8 cellular contexts compared by ENCODE assay signal in the genomic region with DNA sequence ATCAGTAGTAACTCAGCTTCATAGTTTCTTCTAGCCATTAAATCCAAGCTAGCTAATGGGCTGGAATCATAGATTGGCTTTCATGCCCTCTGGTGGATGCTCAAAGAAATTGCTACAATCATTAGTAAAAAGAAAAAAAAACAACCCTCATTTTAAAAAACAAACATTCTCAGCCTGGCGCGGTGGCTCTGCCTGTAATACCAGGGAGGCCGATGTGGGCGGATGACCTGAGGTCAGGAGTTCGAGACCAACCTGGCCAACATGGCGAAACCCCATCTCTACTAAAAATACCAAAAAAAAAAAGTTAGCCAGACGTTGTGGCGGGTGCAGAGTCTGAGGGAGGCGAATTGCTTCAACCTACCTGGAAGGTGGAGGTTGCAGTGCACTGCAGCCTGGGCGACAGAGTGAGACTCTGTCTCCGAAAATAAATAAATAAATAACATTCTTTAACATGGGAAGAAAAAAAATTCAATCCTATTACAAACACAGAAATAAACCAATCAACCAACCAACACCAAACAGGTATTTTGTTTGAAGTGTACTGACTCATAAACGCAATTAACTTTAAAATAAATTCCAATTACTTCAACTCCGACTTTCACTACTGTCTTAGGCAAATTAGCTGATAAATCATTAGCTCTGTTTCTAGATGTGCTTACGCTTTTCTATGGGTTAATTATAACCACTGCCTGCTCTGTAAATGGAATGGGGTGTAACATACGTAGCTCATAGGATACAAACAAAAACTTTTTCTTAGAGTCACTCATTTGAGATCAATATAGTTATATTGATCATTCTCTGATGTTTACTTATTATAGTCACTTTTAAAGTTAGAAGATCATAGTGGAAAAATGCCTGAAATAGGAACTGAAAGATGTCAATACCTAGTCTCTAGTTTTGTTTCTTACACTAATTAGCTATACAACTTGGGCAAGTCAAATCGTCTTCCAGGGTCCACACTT. TPM values are rescaled to one million over a fixed set of nuclear protein-coding genes. Genes with fewer than 3 reads are reported as not detected.
DNase-seq lines count a peak whose midpoint lies in the region; ATAC-seq and TF ChIP-seq lines count a peak whose summit lies in the region.

No MANE protein-coding gene starts in this region.

- H3K27me3 ChIP-seq in esophagus muscularis mucosa (no peaks in the 10 kb centered on the region), vagina (no peaks in the 10 kb centered on the region)

- no peaks in the 10 kb centered on the region for H3K36me3 Mint-ChIP-seq in activated CD8-positive, alpha-beta T cell treated with anti-CD3 and anti-CD28 coated beads, Interleukin-2, amount 10 ng/mL, durations not matched to agents 7 days and 5 days (ENCODE audit: low read depth)
- no peaks in the 10 kb centered on the region for H3K36me3 Mint-ChIP-seq in nephron progenitor cell (ENCODE audit: low read depth)

- TF ChIP-seq POLR2A in esophagus muscularis mucosa (IDR thresholded peaks at IDR 0.05; ENCODE audit: low read depth) (no peak), vagina (IDR thresholded peaks at IDR 0.05) (no peak)

- H3K4me3 Mint-ChIP-seq in activated CD8-positive, alpha-beta T cell treated with anti-CD3 and anti-CD28 coated beads, Interleukin-2, amount 10 ng/mL, durations not matched to agents 7 days and 5 days, result no peak overlapping the region
- no peak overlapping the region for H3K4me3 Mint-ChIP-seq in nephron progenitor cell

- H3K4me3 ChIP-seq in esophagus muscularis mucosa (no peak overlapping the region), vagina (no peak overlapping the region)

- CTCF ChIA-PET in activated CD8-positive, alpha-beta T cell treated with anti-CD3 and anti-CD28 coated beads, Interleukin-2, amount 10 ng/mL, durations not matched to agents 7 days and 5 days (lab: Charles Lee), result interaction anchor here (0.9 to 3.8 kb wide), 11 partner anchors 11 to 463 kb away, joined by 3 to 23 read pairs (median 4); a partner anchor contains a TSS

- H3K27me3 Mint-ChIP-seq in activated CD8-positive, alpha-beta T cell treated with anti-CD3 and anti-CD28 coated beads, Interleukin-2, amount 10 ng/mL, durations not matched to agents 7 days and 5 days (ENCODE audit: low read depth), result no peaks in the 10 kb centered on the region
- peaks cover 3% of the 10 kb centered on the region for H3K27me3 Mint-ChIP-seq in nephron progenitor cell (ENCODE audit: low read depth, poor library complexity)

- no peaks in the 10 kb centered on the region for H3K36me3 ChIP-seq in esophagus muscularis mucosa
- no peaks in the 10 kb centered on the region for H3K36me3 ChIP-seq in vagina

- WGBS in esophagus muscularis mucosa, result 40% methylated on average over 16 of the region's 16 CpGs

- no peak overlapping the region for H3K27ac Mint-ChIP-seq in activated CD8-positive, alpha-beta T cell treated with anti-CD3 and anti-CD28 coated beads, Interleukin-2, amount 10 ng/mL, durations not matched to agents 7 days and 5 days
- no peak overlapping the region for H3K27ac Mint-ChIP-seq in nephron progenitor cell

- H3K9me3 Mint-ChIP-seq in activated CD8-positive, alpha-beta T cell treated with anti-CD3 and anti-CD28 coated beads, Interleukin-2, amount 10 ng/mL, durations not matched to agents 7 days and 5 days (ENCODE audit: insufficient read depth), result no peaks in the 10 kb centered on the region
- H3K9me3 Mint-ChIP-seq in nephron progenitor cell, result no peaks in the 10 kb centered on the region

- POLR2A ChIA-PET in activated CD8-positive, alpha-beta T cell treated with anti-CD3 and anti-CD28 coated beads, Interleukin-2, amount 10 ng/mL, durations not matched to agents 7 days and 5 days (lab: Charles Lee), result interaction anchor here (0.8 kb wide), 1 partner anchor 277 kb away, joined by 3 read pairs; no protein-coding TSS in a partner anchor

- H3K4me1 ChIP-seq in esophagus muscularis mucosa (no peaks in the 10 kb centered on the region), vagina (no peaks in the 10 kb centered on the region)

- no peak for TF ChIP-seq EP300 in esophagus muscularis mucosa (IDR thresholded peaks at IDR 0.05)

- TF ChIP-seq CTCF in esophagus muscularis mucosa (IDR thresholded peaks at IDR 0.05), result peak; percentile 50 to 67 (median 66)
- TF ChIP-seq CTCF in nephron progenitor cell (IDR thresholded peaks at IDR 0.05), result peak; percentile 63
- TF ChIP-seq CTCF in vagina (IDR thresholded peaks at IDR 0.05), result peak in 1 of 3 experiments; percentile 47

- intact Hi-C loops in esophagus muscularis mucosa (cut with DNase I), result loop anchor here (10.0 kb wide), 3 partner anchors 100 to 460 kb away; a partner anchor contains a TSS
- intact Hi-C loops in vagina (cut with DNase I), result no loop called here

- H3K4me1 Mint-ChIP-seq in activated CD8-positive, alpha-beta T cell treated with anti-CD3 and anti-CD28 coated beads, Interleukin-2, amount 10 ng/mL, durations not matched to agents 7 days and 5 days (ENCODE audit: low read depth), result peaks cover 4% of the 10 kb centered on the region
- no peaks in the 10 kb centered on the region for H3K4me1 Mint-ChIP-seq in nephron progenitor cell

- H3K9me3 ChIP-seq in esophagus muscularis mucosa, result no peaks in the 10 kb centered on the region
- H3K9me3 ChIP-seq in vagina, result no peaks in the 10 kb centered on the region

- DNase-seq in Caki2 (ENCODE audit: low read depth), result peak; percentile 87
- peak; percentile 56 for DNase-seq in NCI-H748 (lab: John Stamatoyannopoulos, UW; ENCODE audit: unreplicated experiment)
- peak; percentile 34 for DNase-seq in activated CD8-positive, alpha-beta T cell treated with anti-CD3 and anti-CD28 coated beads, Interleukin-2, amount 10 ng/mL, durations not matched to agents 7 days and 5 days
- DNase-seq in esophagus muscularis mucosa (ENCODE audit: extremely low spot score), result no peak
- DNase-seq in nephron progenitor cell, result peak; percentile 55
- DNase-seq in vagina (ENCODE audit: extremely low spot score in 2 of 2), result no peak

- ATAC-seq in GM19452 (IDR thresholded peaks at IDR 0.05; ENCODE audit: unreplicated experiment) (peak; percentile 63), HG03457 (IDR thresholded peaks at IDR 0.05; ENCODE audit: unreplicated experiment) (peak; percentile 74)
- ATAC-seq in activated CD8-positive, alpha-beta T cell treated with anti-CD3 and anti-CD28 coated beads, Interleukin-2, amount 10 ng/mL, durations not matched to agents 7 days and 5 days, result peak; percentile 39

- no peak overlapping the region for H3K27ac ChIP-seq in esophagus muscularis mucosa (replicated peaks in 1 of 4)
- no peak overlapping the region for H3K27ac ChIP-seq in vagina

- in situ Hi-C loops in Caki2 (cut with HindIII; ENCODE audit: low pct_unique_long_range_greater_than_20kb, low sequenced_read_pairs), result no loop called here

RNA-seq across cellular contexts. Expression of a gene that starts 24.9 kb away (rescaled TPM):
- not detected in 2 replicates for total RNA-seq in Caki2 (2014; rRNA removed; shearing (Covaris generic); ENCODE audit: low replicate concordance)
- total RNA-seq in activated CD8-positive, alpha-beta T cell treated with anti-CD3 and anti-CD28 coated beads, Interleukin-2, amount 10 ng/mL, durations not matched to agents 7 days and 5 days, result not detected
- total RNA-seq in esophagus muscularis mucosa (not detected), vagina (not detected)

RNA-seq across cellular contexts. Expression of a gene that starts 36.8 kb away (rescaled TPM):
- total RNA-seq in Caki2 (2014; rRNA removed; shearing (Covaris generic); ENCODE audit: low replicate concordance), result 15.8 and 17.8 TPM in 2 replicates
- total RNA-seq in activated CD8-positive, alpha-beta T cell treated with anti-CD3 and anti-CD28 coated beads, Interleukin-2, amount 10 ng/mL, durations not matched to agents 7 days and 5 days, result not detected
- total RNA-seq in esophagus muscularis mucosa (not detected), vagina (0.49 TPM)

Comparison
In these comparisons a context has a peak if more than half of its experiments do, and no peak if none do; other contexts are left out.
1. DNase-seq: peak in Caki2 (single experiment), NCI-H748 (single experiment), activated CD8-positive, alpha-beta T cell treated with anti-CD3 and anti-CD28 coated beads, Interleukin-2, amount 10 ng/mL, durations not matched to agents 7 days and 5 days (single experiment) and nephron progenitor cell (single experiment); none in esophagus muscularis mucosa (single experiment) and vagina (0 of 2).
2. RNA of a gene that starts 36.8 kb away (total RNA-seq): 15.8 to 17.8 TPM in Caki2; 0.49 TPM in vagina (single experiment), not detected in activated CD8-positive, alpha-beta T cell treated with anti-CD3 and anti-CD28 coated beads, Interleukin-2, amount 10 ng/mL, durations not matched to agents 7 days and 5 days and not detected in esophagus muscularis mucosa; every median in the first group is over 10 times any median in the second.
3. Peak in every context shown above with its lines, with median percentiles within 50 percentile points of each other: ATAC-seq.